10 cellular contexts compared by ENCODE assay signal in the genomic region with DNA sequence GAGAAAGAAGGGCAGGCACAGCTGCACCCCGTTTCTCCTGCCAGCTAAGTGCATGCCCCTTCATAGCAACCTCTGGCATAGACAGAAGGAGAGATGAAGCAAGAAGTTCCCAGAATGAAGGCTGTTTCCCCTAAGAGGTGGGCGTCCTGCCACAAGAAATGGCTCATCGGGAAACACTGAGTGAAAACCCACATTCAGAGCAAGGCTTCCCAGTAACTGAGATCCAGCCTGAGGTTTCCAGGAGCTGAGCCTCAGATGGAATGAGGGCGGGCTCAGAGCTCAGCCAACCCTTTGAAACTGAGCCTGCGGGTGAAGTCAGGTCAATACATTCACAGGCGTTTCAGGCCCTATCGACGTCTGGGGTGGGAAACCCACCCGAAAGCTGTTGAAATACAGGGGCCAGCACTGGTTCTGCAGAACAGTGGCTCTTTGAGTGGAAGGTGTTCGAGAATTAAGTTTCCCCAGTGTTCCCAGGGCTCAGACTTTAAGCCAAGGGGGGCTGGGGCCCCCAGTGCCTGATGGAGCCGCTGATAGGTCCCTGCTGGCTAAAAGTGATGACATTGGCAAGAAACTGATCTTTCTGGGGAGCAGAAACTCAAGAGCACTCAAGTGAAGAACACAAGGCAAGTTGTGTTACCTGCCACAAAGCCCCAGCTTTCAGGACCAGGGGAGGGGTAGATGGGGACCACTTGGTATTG.
A peak's percentile ranks its signal among the peaks of the same experiment; 100 is the strongest.
DNase-seq lines count a peak whose midpoint lies in the region; ATAC-seq, FAIRE-seq and TF ChIP-seq lines count a peak whose summit lies in the region.
"Had no signal": no experiment of that assay in that cellular context is flagged by ENCODE, and none has a peak within 500 bp of the region (broad histone marks: within the 10 kb centered on the region; RNA-seq: fewer than 3 reads in every experiment).

No MANE protein-coding gene starts in this region.

- no peaks in the 10 kb centered on the region for H3K36me3 Mint-ChIP-seq in brain
- H3K36me3 Mint-ChIP-seq: activated naive CD8-positive, alpha-beta T cell treated with anti-CD3 and anti-CD28 coated beads, Interleukin-2, amount 10 ng/mL, durations not matched to agents 7 days and 5 days had no signal

- TF ChIP-seq CTCF in brain (conservative IDR thresholded peaks at IDR 0.05), result no peak
- no peak for TF ChIP-seq CTCF in kidney (IDR thresholded peaks at IDR 0.05; ENCODE audit: borderline replicate concordance, extremely low read depth, insufficient read depth)
- no peak for TF ChIP-seq CTCF in retinal pigment epithelial cell (conservative IDR thresholded peaks at IDR 0.05; ENCODE audit: low read depth, low read length)

- peaks cover 0 to 7% (median 0%) of the 10 kb centered on the region in 5 experiments for H3K9me3 Mint-ChIP-seq in brain

- peak overlapping the region; percentile 68 to 95 (median 88) for H3K27ac Mint-ChIP-seq in brain
- H3K27ac Mint-ChIP-seq: activated naive CD8-positive, alpha-beta T cell treated with anti-CD3 and anti-CD28 coated beads, Interleukin-2, amount 10 ng/mL, durations not matched to agents 7 days and 5 days had no signal

- ATAC-seq in GM18511 (IDR thresholded peaks at IDR 0.05; ENCODE audit: unreplicated experiment), result no peak

- peak overlapping the region in 1 of 2 donors; percentile 15 for H3K27ac ChIP-seq in kidney (ENCODE audit: low read depth in 2 of 2, low read length in 2 of 2)
- H3K27ac ChIP-seq in SJCRH30, result no peak overlapping the region

- H3K36me3 ChIP-seq in kidney (ENCODE audit: control insufficient read depth in 1 of 2, insufficient read depth in 2 of 2, low read length in 2 of 2) (no peaks in the 10 kb centered on the region), SJCRH30 (no peaks in the 10 kb centered on the region)

- DNase-seq in GM03348 (ENCODE audit: low spot score), result peak; percentile 94
- peak; percentile 86 for DNase-seq in kidney
- peak; percentile 34 for DNase-seq in retinal pigment epithelial cell (ENCODE audit: low read depth)
- DNase-seq in NCI-H128 (lab: John Stamatoyannopoulos, UW; ENCODE audit: unreplicated experiment), result no peak
- DNase-seq in GM19238 (ENCODE audit: insufficient read length, low spot score), result no peak
- no peak for DNase-seq in SJCRH30
- DNase-seq: activated naive CD8-positive, alpha-beta T cell treated with anti-CD3 and anti-CD28 coated beads, Interleukin-2, amount 10 ng/mL, durations not matched to agents 7 days and 5 days; NCI-H1092 treated with DMSO at 0.1 percent for 48 hours had no signal

- H3K4me3 ChIP-seq in kidney (ENCODE audit: low read length in 2 of 2) (no peak overlapping the region), retinal pigment epithelial cell (ENCODE audit: low read length) (no peak overlapping the region), SJCRH30 (no peak overlapping the region)

- H3K9me3 ChIP-seq in kidney (ENCODE audit: control insufficient read depth in 1 of 2, low read length in 2 of 2), result no peaks in the 10 kb centered on the region
- H3K9me3 ChIP-seq in SJCRH30 (replicated peaks), result no peaks in the 10 kb centered on the region

- no peak for FAIRE-seq in kidney (lab: Jason Lieb, UNC)

- H3K4me1 Mint-ChIP-seq in brain, result peaks cover 70% of the 10 kb centered on the region

- H3K27me3 Mint-ChIP-seq in brain, result peaks cover 7% of the 10 kb centered on the region

- intact Hi-C loops in kidney (cut with DNase I), result no loop called here

- H3K4me3 Mint-ChIP-seq in brain, result peak overlapping the region in 1 of 5 experiments; percentile 26
- H3K4me3 Mint-ChIP-seq: activated naive CD8-positive, alpha-beta T cell treated with anti-CD3 and anti-CD28 coated beads, Interleukin-2, amount 10 ng/mL, durations not matched to agents 7 days and 5 days had no signal

- no peaks in the 10 kb centered on the region for H3K27me3 ChIP-seq in SJCRH30

- no peak overlapping the region for H3K9ac ChIP-seq in kidney (ENCODE audit: low read length in 2 of 2)

- H3K4me1 ChIP-seq in kidney (ENCODE audit: control insufficient read depth in 1 of 2, insufficient read depth in 1 of 2, low read depth in 1 of 2, low read length in 2 of 2) (peaks cover 0 to 4% of the 10 kb centered on the region in 2 donors), SJCRH30 (no peaks in the 10 kb centered on the region)

Comparison
In these comparisons a context has a peak if more than half of its experiments do, and no peak if none do; other contexts are left out.
1. DNase-seq: peak in GM03348 (single experiment), kidney (single experiment) and retinal pigment epithelial cell (single experiment); none in NCI-H128 (single experiment), GM19238 (single experiment) and SJCRH30 (0 of 2).